In the genomic region with DNA sequence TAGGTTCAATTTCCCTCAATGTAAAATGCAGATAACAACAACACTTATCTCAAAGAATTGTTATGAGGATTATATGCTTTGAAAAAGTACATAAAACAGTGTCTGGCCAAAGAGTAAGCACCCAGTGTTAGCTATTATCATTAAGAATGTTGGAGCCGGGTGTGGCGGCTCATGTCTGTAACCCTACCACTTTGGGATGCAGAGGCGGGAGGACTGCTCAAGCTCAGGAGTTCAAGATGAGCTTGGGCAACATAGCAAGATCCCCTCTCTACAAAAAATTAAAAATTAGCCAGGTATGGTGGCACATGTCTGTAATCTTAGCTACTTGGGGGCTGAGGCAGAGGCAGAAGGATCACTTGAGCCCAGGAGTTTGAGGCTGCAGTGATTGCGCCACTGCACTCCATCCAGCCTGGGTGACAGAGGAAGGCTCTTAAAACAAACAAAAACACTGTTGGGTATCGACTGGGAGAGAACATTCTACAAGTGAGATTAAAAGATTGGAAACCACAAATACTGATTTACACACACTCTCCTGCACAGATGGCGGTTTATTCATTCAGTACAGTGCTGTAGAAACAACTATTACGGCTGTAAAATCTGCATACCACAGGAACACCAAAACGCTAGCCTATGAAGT, we compare ENCODE assay signal across 18 cellular contexts.
"Had no signal": no experiment of that assay in that cellular context is flagged by ENCODE, and none has a peak within 500 bp of the region (broad histone marks: within the 10 kb centered on the region; RNA-seq: fewer than 3 reads in every experiment).

No MANE protein-coding gene starts in this region.

- H3K36me3 ChIP-seq: neural progenitor cell, ovary had no signal

- ATAC-seq: activated CD4-positive, alpha-beta T cell treated with anti-CD3 and anti-CD28 coated beads for 36 hours; activated CD8-positive, alpha-beta T cell treated with anti-CD3 and anti-CD28 coated beads, Interleukin-2, amount 10 ng/mL, durations not matched to agents 7 days and 5 days; left cardiac atrium; psoas muscle; right cardiac atrium; stimulated activated memory B cell treated with anti-CD40 and anti-IgM and Interleukin-4, amounts not matched to agents 10 μg/mL and 1 μg/mL and 100 μg/mL, for 72 hours; WTC11 had no signal

- H3K27ac Mint-ChIP-seq: activated CD4-positive, alpha-beta T cell treated with anti-CD3 and anti-CD28 coated beads for 36 hours; activated naive CD8-positive, alpha-beta T cell treated with anti-CD3 and anti-CD28 coated beads, Interleukin-2, amount 10 ng/mL, durations not matched to agents 7 days and 5 days; brain; neural progenitor cell; stimulated activated memory B cell treated with anti-CD40 and anti-IgM and Interleukin-4, amounts not matched to agents 10 μg/mL and 1 μg/mL and 100 μg/mL, for 72 hours; WTC11 had no signal

- H3K4me1 Mint-ChIP-seq: activated CD4-positive, alpha-beta T cell treated with anti-CD3 and anti-CD28 coated beads for 36 hours; activated naive CD8-positive, alpha-beta T cell treated with anti-CD3 and anti-CD28 coated beads, Interleukin-2, amount 10 ng/mL, durations not matched to agents 7 days and 5 days; neural progenitor cell; stimulated activated memory B cell treated with anti-CD40 and anti-IgM and Interleukin-4, amounts not matched to agents 10 μg/mL and 1 μg/mL and 100 μg/mL, for 72 hours had no signal

- H3K27me3 Mint-ChIP-seq: activated CD4-positive, alpha-beta T cell treated with anti-CD3 and anti-CD28 coated beads for 36 hours; activated naive CD8-positive, alpha-beta T cell treated with anti-CD3 and anti-CD28 coated beads, Interleukin-2, amount 10 ng/mL, durations not matched to agents 7 days and 5 days; brain; stimulated activated memory B cell treated with anti-CD40 and anti-IgM and Interleukin-4, amounts not matched to agents 10 μg/mL and 1 μg/mL and 100 μg/mL, for 72 hours had no signal

- H3K4me3 Mint-ChIP-seq: activated CD4-positive, alpha-beta T cell treated with anti-CD3 and anti-CD28 coated beads for 36 hours; activated CD8-positive, alpha-beta T cell treated with anti-CD3 and anti-CD28 coated beads, Interleukin-2, amount 10 ng/mL, durations not matched to agents 7 days and 5 days; activated naive CD8-positive, alpha-beta T cell treated with anti-CD3 and anti-CD28 coated beads, Interleukin-2, amount 10 ng/mL, durations not matched to agents 7 days and 5 days; brain; neural progenitor cell; stimulated activated memory B cell treated with anti-CD40 and anti-IgM and Interleukin-4, amounts not matched to agents 10 μg/mL and 1 μg/mL and 100 μg/mL, for 72 hours; WTC11 had no signal

- H3K27me3 ChIP-seq: neural progenitor cell, ovary, testis had no signal

- H3K4me2 ChIP-seq: neural progenitor cell, SK-N-SH had no signal

- H2AFZ ChIP-seq: neural progenitor cell had no signal

- H3K9me3 Mint-ChIP-seq: activated naive CD8-positive, alpha-beta T cell treated with anti-CD3 and anti-CD28 coated beads, Interleukin-2, amount 10 ng/mL, durations not matched to agents 7 days and 5 days; brain; neural progenitor cell; stimulated activated memory B cell treated with anti-CD40 and anti-IgM and Interleukin-4, amounts not matched to agents 10 μg/mL and 1 μg/mL and 100 μg/mL, for 72 hours; WTC11 had no signal

- H3K27ac ChIP-seq: neural progenitor cell, ovary, psoas muscle, testis had no signal

- H3K4me1 ChIP-seq: neural progenitor cell, psoas muscle, testis had no signal

- H3K4me3 ChIP-seq: neural progenitor cell, ovary, psoas muscle, testis had no signal

- DNase-seq: activated CD4-positive, alpha-beta T cell treated with anti-CD3 and anti-CD28 coated beads for 36 hours; activated CD8-positive, alpha-beta T cell treated with anti-CD3 and anti-CD28 coated beads, Interleukin-2, amount 10 ng/mL, durations not matched to agents 7 days and 5 days; activated naive CD8-positive, alpha-beta T cell treated with anti-CD3 and anti-CD28 coated beads, Interleukin-2, amount 10 ng/mL, durations not matched to agents 7 days and 5 days; activated T-cell treated with anti-CD3 and anti-CD28 coated beads, Interleukin-2, amount 50 U/mL, for 48 hours; caudate nucleus; left cardiac atrium; ovary; psoas muscle; right cardiac atrium; SHP77 treated with DMSO at 0.1 percent for 48 hours; SK-N-SH; small intestine; stimulated activated CD4-positive, alpha-beta T cell treated with anti-CD3 and anti-CD28 coated beads, Interleukin-4, amount 100 ng/mL, for 24 hours; testis had no signal

- H3K9ac ChIP-seq: neural progenitor cell, SK-N-SH had no signal

- H3K9me3 ChIP-seq: ovary, psoas muscle, SK-N-SH, testis had no signal
